2 cellular contexts compared by ENCODE assay signal in the genomic region with DNA sequence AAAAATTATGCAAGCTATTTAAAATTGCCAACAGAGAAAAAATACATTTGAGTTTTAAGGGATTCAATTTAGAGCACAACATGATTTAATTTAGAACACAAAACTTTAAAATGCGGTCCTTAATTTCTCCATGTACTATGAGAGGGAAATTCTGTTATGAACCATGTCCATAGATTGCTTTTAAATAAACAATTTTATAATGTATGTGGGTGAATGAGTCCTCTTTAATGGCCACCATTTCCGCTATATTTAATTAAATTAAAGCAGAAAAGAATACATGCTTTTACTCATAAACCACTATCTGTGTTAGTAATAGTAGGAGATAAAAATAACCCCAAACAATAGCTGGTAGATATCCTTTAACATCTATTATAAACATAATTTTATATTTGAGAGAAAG.
A peak's percentile ranks its signal among the peaks of the same experiment; 100 is the strongest.
TF ChIP-seq lines count a peak whose summit lies in the region.

No MANE protein-coding gene starts in this region.

TF ChIP-seq in SK-N-SH, 30 proteins besides CTCF, POLR2A, EP300 and RAD21 (continued from another document):
- TF ChIP-seq, protein P1, sequence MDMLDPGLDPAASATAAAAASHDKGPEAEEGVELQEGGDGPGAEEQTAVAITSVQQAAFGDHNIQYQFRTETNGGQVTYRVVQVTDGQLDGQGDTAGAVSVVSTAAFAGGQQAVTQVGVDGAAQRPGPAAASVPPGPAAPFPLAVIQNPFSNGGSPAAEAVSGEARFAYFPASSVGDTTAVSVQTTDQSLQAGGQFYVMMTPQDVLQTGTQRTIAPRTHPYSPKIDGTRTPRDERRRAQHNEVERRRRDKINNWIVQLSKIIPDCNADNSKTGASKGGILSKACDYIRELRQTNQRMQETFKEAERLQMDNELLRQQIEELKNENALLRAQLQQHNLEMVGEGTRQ (IDR thresholded peaks at IDR 0.05; ENCODE audit: borderline replicate concordance, low read depth, low read length): no peak
- TF ChIP-seq CHD2 (IDR thresholded peaks at IDR 0.05; ENCODE audit: low read length, partially characterized antibody) (no peak), RXRA (IDR thresholded peaks at IDR 0.05; ENCODE audit: borderline replicate concordance, low read depth) (no peak), TAF1 (IDR thresholded peaks at IDR 0.05; ENCODE audit: borderline replicate concordance, low read depth, low read length) (no peak)

TF ChIP-seq in SK-N-SH treated with all-trans-retinoic acid at 6 μM for 48 hours, 23 proteins besides CTCF, POLR2A, EP300 and RAD21 (continued from another document):
- TF ChIP-seq RARB (CRISPR knock-in tag; IDR thresholded peaks at IDR 0.05) (no peak), TOX (CRISPR knock-in tag; IDR thresholded peaks at IDR 0.05; ENCODE audit: borderline replicate concordance) (no peak), CREB5 (CRISPR knock-in tag; IDR thresholded peaks at IDR 0.05; ENCODE audit: low read depth) (0 out of 2 replicates have a peak, but pooled peaks have one; percentile 46), CSRNP3 (CRISPR knock-in tag; IDR thresholded peaks at IDR 0.05) (peak; percentile 84; the same call in 1 of the 2 replicates), ZFP3 (CRISPR knock-in tag; IDR thresholded peaks at IDR 0.05) (no peak), GLIS3 (CRISPR knock-in tag; IDR thresholded peaks at IDR 0.05) (peak; percentile 81; the same call in 1 of the 2 replicates)
